In genomic region chr13:43411211-43411610, GRCh38 we compare ENCODE assay signal across 23 cellular contexts.
DNase-seq lines count a peak whose midpoint lies in the region; ATAC-seq, FAIRE-seq and TF ChIP-seq lines count a peak whose summit lies in the region.
"Had no signal": no experiment of that assay in that cellular context is flagged by ENCODE, and none has a peak within 500 bp of the region (broad histone marks: within the 10 kb centered on the region; RNA-seq: fewer than 3 reads in every experiment).

No MANE protein-coding gene starts in this region.

- no peak for TF ChIP-seq CTCF in pancreas (IDR thresholded peaks at IDR 0.05)
- TF ChIP-seq CTCF in GM10266 (IDR thresholded peaks at IDR 0.05; ENCODE audit: control insufficient read depth, insufficient read depth, low read depth, missing control alignments): no peak

- intact Hi-C loops in pancreas (cut with DNase I): no loop called here

- H3K27me3 ChIP-seq in pancreas: no peaks in the 10 kb centered on the region
- H3K27me3 ChIP-seq: BE2C, SJCRH30 had no signal

- FAIRE-seq in pancreas (lab: Jason Lieb, UNC): no peak
- FAIRE-seq: GM18507, HepG2 had no signal

- DNase-seq in Ammon's horn (ENCODE audit: low spot score): peak; percentile 54
- peak; percentile 74 for DNase-seq in inferior parietal cortex (ENCODE audit: extremely low spot score)
- peak; percentile 60 for DNase-seq in putamen (ENCODE audit: low spot score)
- no peak for DNase-seq in pancreas
- DNase-seq in GDM1 (lab: John Stamatoyannopoulos, UW): no peak
- no peak for DNase-seq in GM10266 (ENCODE audit: extremely low spot score)
- DNase-seq: 8988T; BE2C; Calu3; CD4-positive, CD25-positive, alpha-beta regulatory T cell; DMS53; EL; KBM-7; MV-4-11; NCI-H1694 treated with DMSO at 0.1 percent for 48 hours; NCI-H2107; NCI-H2227 treated with DMSO at 0.1 percent for 48 hours; NCI-H524 had no signal

- no peaks in the 10 kb centered on the region for H3K9me3 ChIP-seq in pancreas
- H3K9me3 ChIP-seq: BE2C had no signal

- ATAC-seq in pancreas: no peak
- ATAC-seq in HG02798 (IDR thresholded peaks at IDR 0.05; ENCODE audit: poor library complexity, unreplicated experiment): no peak
- ATAC-seq: HepG2 had no signal

- H3K4me3 ChIP-seq in pancreas: no peak overlapping the region
- H3K4me3 ChIP-seq: SJCRH30 had no signal

- H3K27ac ChIP-seq in cingulate gyrus (ENCODE audit: low read depth, low read length): peak overlapping the region; percentile 88
- H3K27ac ChIP-seq in pancreas: no peak overlapping the region
- H3K27ac ChIP-seq: SJCRH30 had no signal

- 60 to 61% methylated on average over 2 of the region's 2 CpGs for WGBS in pancreas, 2 donors

- H3K36me3 ChIP-seq in pancreas: no peaks in the 10 kb centered on the region
- H3K36me3 ChIP-seq: BE2C had no signal

- H3K4me1 ChIP-seq in pancreas: no peaks in the 10 kb centered on the region

Comparison
In these comparisons a context has a peak if more than half of its experiments do, and no peak if none do; other contexts are left out.
1. DNase-seq: peak in Ammon's horn (single experiment), inferior parietal cortex (single experiment) and putamen (single experiment); none in pancreas (0 of 6), GDM1 (single experiment) and GM10266 (single experiment).